In genomic region chr17:59221159-59221847, GRCh38 we compare ENCODE assay signal across 8 cellular contexts.
DNase-seq lines count a peak whose midpoint lies in the region; ATAC-seq and TF ChIP-seq lines count a peak whose summit lies in the region.

No MANE protein-coding gene starts in this region.

- H3K4me3 ChIP-seq in OCI-LY1 (ENCODE audit: low read depth, low read length, poor library complexity, severe bottlenecking), result peak overlapping the region; percentile 76

- peaks cover 10 to 13% of the 10 kb centered on the region in 2 donors for H3K4me1 Mint-ChIP-seq in effector memory CD8-positive, alpha-beta T cell (ENCODE audit: low read depth in 2 of 2)
- peaks cover 16% of the 10 kb centered on the region for H3K4me1 Mint-ChIP-seq in nephron progenitor cell

- H4K20me1 ChIP-seq in OCI-LY1 (ENCODE audit: insufficient read depth, low read length), result no peaks in the 10 kb centered on the region

- peaks cover 11% of the 10 kb centered on the region for H3K4me1 ChIP-seq in OCI-LY1 (ENCODE audit: insufficient read depth, low read length, severe bottlenecking)

- H3K27ac Mint-ChIP-seq in effector memory CD8-positive, alpha-beta T cell, result peak overlapping the region; percentile 95 to 99
- H3K27ac Mint-ChIP-seq in nephron progenitor cell, result peak overlapping the region; percentile 98

- H3K36me3 Mint-ChIP-seq in effector memory CD8-positive, alpha-beta T cell (ENCODE audit: insufficient read depth), result peaks cover 20% of the 10 kb centered on the region
- peaks cover 6% of the 10 kb centered on the region for H3K36me3 Mint-ChIP-seq in nephron progenitor cell (ENCODE audit: low read depth)

- no peaks in the 10 kb centered on the region for H3K79me2 ChIP-seq in OCI-LY1 (ENCODE audit: insufficient read depth, low read length)

- H2AFZ ChIP-seq in OCI-LY1 (ENCODE audit: low read length), result no peak overlapping the region

- no peaks in the 10 kb centered on the region for H3F3A ChIP-seq in OCI-LY1 (ENCODE audit: insufficient read depth, low read length)

- TF ChIP-seq CTCF in OCI-LY1 (IDR thresholded peaks at IDR 0.05; ENCODE audit: low read length), result no peak
- no peak for TF ChIP-seq CTCF in nephron progenitor cell (IDR thresholded peaks at IDR 0.05)

- no peaks in the 10 kb centered on the region for H3K9me3 Mint-ChIP-seq in effector memory CD8-positive, alpha-beta T cell
- H3K9me3 Mint-ChIP-seq in nephron progenitor cell, result no peaks in the 10 kb centered on the region

- no peaks in the 10 kb centered on the region for H3K9me2 ChIP-seq in OCI-LY1 (ENCODE audit: low read depth, low read length)

- no peaks in the 10 kb centered on the region for H3K27me3 Mint-ChIP-seq in effector memory CD8-positive, alpha-beta T cell
- H3K27me3 Mint-ChIP-seq in nephron progenitor cell (ENCODE audit: low read depth, poor library complexity), result no peaks in the 10 kb centered on the region

- H3K36me3 ChIP-seq in OCI-LY1 (ENCODE audit: insufficient read depth, low read length), result no peaks in the 10 kb centered on the region

- no peaks in the 10 kb centered on the region for H3K27me3 ChIP-seq in OCI-LY1 (ENCODE audit: insufficient read depth, low read length)

- H3K27ac ChIP-seq in OCI-LY1 (ENCODE audit: low read depth, low read length, poor library complexity, severe bottlenecking), result no peak overlapping the region

- ATAC-seq in GM18907 (IDR thresholded peaks at IDR 0.05; ENCODE audit: unreplicated experiment) (peak; percentile 14), GM19455 (IDR thresholded peaks at IDR 0.05; ENCODE audit: unreplicated experiment) (no peak), GM18519 (IDR thresholded peaks at IDR 0.05; ENCODE audit: low FRiP score, unreplicated experiment) (no peak)
- no peak for ATAC-seq in effector memory CD8-positive, alpha-beta T cell (replicated peaks)

- H3K9ac ChIP-seq in OCI-LY1 (ENCODE audit: low read length), result peak overlapping the region; percentile 76

- no peak for DNase-seq in effector memory CD8-positive, alpha-beta T cell
- DNase-seq in nephron progenitor cell (no peak), hepatic stellate cell (ENCODE audit: low spot score) (no peak), GDM1 (lab: John Stamatoyannopoulos, UW) (no peak)

- H3K4me2 ChIP-seq in OCI-LY1 (ENCODE audit: low read length), result peak overlapping the region; percentile 96

- peak overlapping the region; percentile 100 for H3K4me3 Mint-ChIP-seq in effector memory CD8-positive, alpha-beta T cell
- H3K4me3 Mint-ChIP-seq in nephron progenitor cell, result peak overlapping the region; percentile 98

- H3K9me3 ChIP-seq in OCI-LY1 (ENCODE audit: low read length), result no peaks in the 10 kb centered on the region
